ENCODE assay signal across 13 cellular contexts in the genomic region with DNA sequence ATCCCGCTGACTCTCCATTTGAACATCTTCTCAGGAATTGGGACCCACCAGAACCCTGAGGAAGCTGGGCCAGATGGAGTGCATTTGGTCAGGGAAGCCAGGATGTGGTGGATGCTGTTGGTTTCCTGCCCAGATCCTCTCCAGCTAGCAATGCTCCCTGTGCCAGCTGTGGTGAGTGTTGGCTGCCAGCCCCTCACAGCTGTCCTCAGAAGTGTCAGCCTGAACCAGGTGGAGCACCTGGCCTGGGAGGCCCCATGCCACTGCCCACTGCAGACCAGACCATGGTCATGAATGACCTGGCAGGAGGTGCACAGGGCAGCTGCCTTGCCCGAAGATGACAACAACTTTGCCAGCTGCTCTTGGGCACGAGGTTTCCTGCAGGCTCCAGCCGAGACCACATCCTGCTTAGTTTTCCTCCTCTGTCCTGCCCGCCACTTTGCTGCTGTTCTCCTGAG.
DNase-seq lines count a peak whose midpoint lies in the region; ATAC-seq lines count a peak whose summit lies in the region.
"Had no signal": no experiment of that assay in that cellular context is flagged by ENCODE, and none has a peak within 500 bp of the region (broad histone marks: within the 10 kb centered on the region; RNA-seq: fewer than 3 reads in every experiment).

No MANE protein-coding gene starts in this region.

- peaks cover 30% of the 10 kb centered on the region for H3K4me1 Mint-ChIP-seq in activated T-cell treated with anti-CD3 and anti-CD28 coated beads, Interleukin-2, amount 50 U/mL, for 24 hours (ENCODE audit: low read depth)
- H3K4me1 Mint-ChIP-seq in activated naive CD8-positive, alpha-beta T cell treated with anti-CD3 and anti-CD28 coated beads, Interleukin-2, amount 50 U/mL, for 24 hours = peaks cover 29% of the 10 kb centered on the region
- peaks cover 29% of the 10 kb centered on the region for H3K4me1 Mint-ChIP-seq in stimulated activated naive CD8-positive, alpha-beta T cell treated with anti-CD3 and anti-CD28 coated beads, Interleukin-15, amount 100 ng/mL, for 72 hours

- no peaks in the 10 kb centered on the region for H3K27me3 Mint-ChIP-seq in activated T-cell treated with anti-CD3 and anti-CD28 coated beads, Interleukin-2, amount 50 U/mL, for 24 hours
- H3K27me3 Mint-ChIP-seq in activated naive CD8-positive, alpha-beta T cell treated with anti-CD3 and anti-CD28 coated beads, Interleukin-2, amount 50 U/mL, for 24 hours = peaks cover 1% of the 10 kb centered on the region
- no peaks in the 10 kb centered on the region for H3K27me3 Mint-ChIP-seq in stimulated activated naive CD8-positive, alpha-beta T cell treated with anti-CD3 and anti-CD28 coated beads, Interleukin-15, amount 100 ng/mL, for 72 hours

- no peak overlapping the region for H3K4me3 Mint-ChIP-seq in activated T-cell treated with anti-CD3 and anti-CD28 coated beads, Interleukin-2, amount 50 U/mL, for 24 hours
- H3K4me3 Mint-ChIP-seq in activated naive CD8-positive, alpha-beta T cell treated with anti-CD3 and anti-CD28 coated beads, Interleukin-2, amount 50 U/mL, for 24 hours = no peak overlapping the region
- peak overlapping the region in 1 of 2 donors; percentile 7 for H3K4me3 Mint-ChIP-seq in stimulated activated naive CD8-positive, alpha-beta T cell treated with anti-CD3 and anti-CD28 coated beads, Interleukin-15, amount 100 ng/mL, for 72 hours

- H3K27ac Mint-ChIP-seq in activated T-cell treated with anti-CD3 and anti-CD28 coated beads, Interleukin-2, amount 50 U/mL, for 24 hours = peak overlapping the region; percentile 6
- H3K27ac Mint-ChIP-seq in activated naive CD8-positive, alpha-beta T cell treated with anti-CD3 and anti-CD28 coated beads, Interleukin-2, amount 50 U/mL, for 24 hours = no peak overlapping the region
- H3K27ac Mint-ChIP-seq in stimulated activated naive CD8-positive, alpha-beta T cell treated with anti-CD3 and anti-CD28 coated beads, Interleukin-15, amount 100 ng/mL, for 72 hours = peak overlapping the region in 1 of 2 donors; percentile 77

- peak; percentile 37 for DNase-seq in activated T-cell treated with anti-CD3 and anti-CD28 coated beads, Interleukin-2, amount 50 U/mL, for 24 hours
- no peak for DNase-seq in activated T-cell treated with anti-CD3 and anti-CD28 coated beads, Interleukin-2, amount 50 U/mL, for 48 hours
- peak; percentile 8 for DNase-seq in NCI-H2029 treated with DMSO at 0.1 percent for 48 hours (lab: John Stamatoyannopoulos, UW)
- DNase-seq in activated naive CD8-positive, alpha-beta T cell treated with anti-CD3 and anti-CD28 coated beads, Interleukin-2, amount 50 U/mL, for 24 hours = no peak
- no peak for DNase-seq in stimulated activated naive CD8-positive, alpha-beta T cell treated with anti-CD3 and anti-CD28 coated beads, Interleukin-15, amount 100 ng/mL, for 72 hours
- no peak for DNase-seq in NCI-H774 (lab: John Stamatoyannopoulos, UW)
- DNase-seq in kidney glomerular epithelial cell (lab: John Stamatoyannopoulos, UW) = no peak
- DNase-seq: brain microvascular endothelial cell, erythroblast, NCI-H1436 treated with DMSO at 0.1 percent for 48 hours, right lobe of liver, tibial artery had no signal

- H3K9me3 Mint-ChIP-seq in activated T-cell treated with anti-CD3 and anti-CD28 coated beads, Interleukin-2, amount 50 U/mL, for 24 hours = peaks cover 2% of the 10 kb centered on the region
- H3K9me3 Mint-ChIP-seq in activated naive CD8-positive, alpha-beta T cell treated with anti-CD3 and anti-CD28 coated beads, Interleukin-2, amount 50 U/mL, for 24 hours = peaks cover 17% of the 10 kb centered on the region
- H3K9me3 Mint-ChIP-seq in stimulated activated naive CD8-positive, alpha-beta T cell treated with anti-CD3 and anti-CD28 coated beads, Interleukin-15, amount 100 ng/mL, for 72 hours = peaks cover 11 to 32% of the 10 kb centered on the region in 2 donors

- H3K36me3 Mint-ChIP-seq in activated T-cell treated with anti-CD3 and anti-CD28 coated beads, Interleukin-2, amount 50 U/mL, for 24 hours (ENCODE audit: low read depth) = no peaks in the 10 kb centered on the region
- H3K36me3 Mint-ChIP-seq in activated naive CD8-positive, alpha-beta T cell treated with anti-CD3 and anti-CD28 coated beads, Interleukin-2, amount 50 U/mL, for 24 hours (ENCODE audit: low read depth) = peaks cover 5% of the 10 kb centered on the region

- peak; percentile 49 for ATAC-seq in activated naive CD8-positive, alpha-beta T cell treated with anti-CD3 and anti-CD28 coated beads, Interleukin-2, amount 50 U/mL, for 24 hours
- peak; percentile 52 for ATAC-seq in stimulated activated naive CD8-positive, alpha-beta T cell treated with anti-CD3 and anti-CD28 coated beads, Interleukin-15, amount 100 ng/mL, for 72 hours
- ATAC-seq in HG03095 (IDR thresholded peaks at IDR 0.05; ENCODE audit: unreplicated experiment) = no peak
- ATAC-seq: right lobe of liver had no signal

Comparison
In these comparisons a context has a peak if more than half of its experiments do, and no peak if none do; other contexts are left out.
1. DNase-seq: peak in activated T-cell treated with anti-CD3 and anti-CD28 coated beads, Interleukin-2, amount 50 U/mL, for 24 hours (single experiment) and NCI-H2029 treated with DMSO at 0.1 percent for 48 hours (single experiment); none in activated T-cell treated with anti-CD3 and anti-CD28 coated beads, Interleukin-2, amount 50 U/mL, for 48 hours (0 of 2), activated naive CD8-positive, alpha-beta T cell treated with anti-CD3 and anti-CD28 coated beads, Interleukin-2, amount 50 U/mL, for 24 hours (single experiment), stimulated activated naive CD8-positive, alpha-beta T cell treated with anti-CD3 and anti-CD28 coated beads, Interleukin-15, amount 100 ng/mL, for 72 hours (0 of 2), NCI-H774 (single experiment) and kidney glomerular epithelial cell (single experiment).